In the genomic region with DNA sequence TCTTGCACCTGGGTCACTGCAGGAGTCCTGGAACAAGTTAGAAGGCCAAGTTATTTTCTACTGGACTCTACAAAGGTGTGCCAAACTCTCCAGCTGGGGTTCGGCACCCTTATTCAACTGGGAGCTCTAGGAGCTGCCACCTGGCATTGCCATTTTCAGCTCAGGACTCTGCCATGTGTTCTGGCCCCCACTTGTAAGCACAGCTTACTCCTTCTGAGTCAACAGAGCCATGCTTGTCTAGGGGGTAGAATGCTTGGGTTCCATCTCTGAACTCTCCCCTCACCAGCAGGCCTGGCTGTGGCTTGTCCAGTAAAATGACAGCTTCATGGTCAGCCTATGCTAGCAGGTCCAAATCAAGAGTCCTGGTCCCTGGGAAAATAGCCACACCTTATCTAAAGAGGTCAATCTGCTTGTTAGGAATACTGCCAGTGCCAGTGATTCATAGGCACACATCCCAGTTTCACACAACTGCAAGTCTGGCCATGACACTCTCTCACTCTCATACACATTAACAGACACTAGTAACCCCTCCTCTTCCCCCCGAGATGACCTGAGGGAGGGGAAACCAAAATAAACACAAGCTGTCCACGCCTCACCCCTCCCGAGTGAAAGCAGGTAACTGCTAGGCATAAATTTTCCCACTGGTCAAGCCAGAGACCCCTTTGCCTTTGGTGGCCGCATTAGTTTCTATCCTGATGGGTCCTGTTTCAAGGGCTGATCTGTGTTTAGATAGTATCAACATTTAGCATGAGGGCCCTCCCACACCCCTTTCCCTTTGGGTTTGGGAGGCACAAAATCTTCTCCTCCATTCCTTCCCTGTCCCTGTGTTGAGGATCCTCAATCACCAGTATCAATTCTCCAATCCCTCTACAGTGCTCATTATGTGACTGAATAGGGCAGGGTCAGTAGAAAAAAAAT, we compare ENCODE assay signal across 2 cellular contexts.
A peak's percentile ranks its signal among the peaks of the same experiment; 100 is the strongest.
TF ChIP-seq lines count a peak whose summit lies in the region.

No MANE protein-coding gene starts in this region.

TF ChIP-seq in HepG2, 621 proteins besides CTCF, POLR2A, EP300 and RAD21 (continued from another document and continues in another):
- peak; percentile 35; the same call in 1 of the 2 replicates for TF ChIP-seq YEATS4 (CRISPR knock-in tag; IDR thresholded peaks at IDR 0.05; ENCODE audit: borderline replicate concordance)
- no peak for TF ChIP-seq HDAC6 (IDR thresholded peaks at IDR 0.05; ENCODE audit: low read depth, low read length)
- TF ChIP-seq SNAPC2 (CRISPR knock-in tag; IDR thresholded peaks at IDR 0.05), result 0 out of 2 replicates have a peak, but pooled peaks have one; percentile 44
- TF ChIP-seq ZNF75D (CRISPR knock-in tag; IDR thresholded peaks at IDR 0.05; ENCODE audit: borderline replicate concordance), result no peak
- no peak for TF ChIP-seq IKZF1 (IDR thresholded peaks at IDR 0.05)
- TF ChIP-seq ZNF580 (CRISPR knock-in tag; IDR thresholded peaks at IDR 0.05; ENCODE audit: borderline replicate concordance, low read depth), result peak; percentile 93; the same call in 1 of the 2 replicates
- TF ChIP-seq TAF15 (IDR thresholded peaks at IDR 0.05; ENCODE audit: low read depth, low read length, poor library complexity, severe bottlenecking), result no peak
- TF ChIP-seq ZNF138 (CRISPR knock-in tag; IDR thresholded peaks at IDR 0.05; ENCODE audit: low read depth), result no peak; the same call in 1 of the 2 replicates
- TF ChIP-seq, protein P1, sequence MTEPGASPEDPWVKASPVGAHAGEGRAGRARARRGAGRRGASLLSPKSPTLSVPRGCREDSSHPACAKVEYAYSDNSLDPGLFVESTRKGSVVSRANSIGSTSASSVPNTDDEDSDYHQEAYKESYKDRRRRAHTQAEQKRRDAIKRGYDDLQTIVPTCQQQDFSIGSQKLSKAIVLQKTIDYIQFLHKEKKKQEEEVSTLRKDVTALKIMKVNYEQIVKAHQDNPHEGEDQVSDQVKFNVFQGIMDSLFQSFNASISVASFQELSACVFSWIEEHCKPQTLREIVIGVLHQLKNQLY (CRISPR knock-in tag; IDR thresholded peaks at IDR 0.05), result peak; percentile 72; the same call in 1 of the 2 replicates
- no peak; the same call in 1 of the 2 replicates for TF ChIP-seq MYNN (CRISPR knock-in tag; IDR thresholded peaks at IDR 0.05; ENCODE audit: low read depth)
- TF ChIP-seq ZSCAN25 (CRISPR knock-in tag; IDR thresholded peaks at IDR 0.05), result peak; percentile 100
- TF ChIP-seq, protein P2, sequence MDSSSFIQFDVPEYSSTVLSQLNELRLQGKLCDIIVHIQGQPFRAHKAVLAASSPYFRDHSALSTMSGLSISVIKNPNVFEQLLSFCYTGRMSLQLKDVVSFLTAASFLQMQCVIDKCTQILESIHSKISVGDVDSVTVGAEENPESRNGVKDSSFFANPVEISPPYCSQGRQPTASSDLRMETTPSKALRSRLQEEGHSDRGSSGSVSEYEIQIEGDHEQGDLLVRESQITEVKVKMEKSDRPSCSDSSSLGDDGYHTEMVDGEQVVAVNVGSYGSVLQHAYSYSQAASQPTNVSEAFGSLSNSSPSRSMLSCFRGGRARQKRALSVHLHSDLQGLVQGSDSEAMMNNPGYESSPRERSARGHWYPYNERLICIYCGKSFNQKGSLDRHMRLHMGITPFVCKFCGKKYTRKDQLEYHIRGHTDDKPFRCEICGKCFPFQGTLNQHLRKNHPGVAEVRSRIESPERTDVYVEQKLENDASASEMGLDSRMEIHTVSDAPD (CRISPR knock-in tag; IDR thresholded peaks at IDR 0.05), result peak; percentile 98
- peak; percentile 88; the same call in 1 of the 2 replicates for TF ChIP-seq HOXD1 (CRISPR knock-in tag; IDR thresholded peaks at IDR 0.05)
- peak; percentile 54; the same call in 1 of the 2 replicates for TF ChIP-seq HMGXB3 (CRISPR knock-in tag; IDR thresholded peaks at IDR 0.05; ENCODE audit: borderline replicate concordance)
- TF ChIP-seq ARNT (IDR thresholded peaks at IDR 0.05), result no peak
- no peak for TF ChIP-seq HOXA7 (CRISPR knock-in tag; IDR thresholded peaks at IDR 0.05)
- 0 out of 2 replicates have a peak, but pooled peaks have one; percentile 10 for TF ChIP-seq ZNF674 (CRISPR knock-in tag; IDR thresholded peaks at IDR 0.05; ENCODE audit: low read depth)
- TF ChIP-seq THYN1 (CRISPR knock-in tag; IDR thresholded peaks at IDR 0.05; ENCODE audit: borderline replicate concordance, low read depth), result no peak
- no peak; the same call in 1 of the 2 replicates for TF ChIP-seq JUNB (CRISPR knock-in tag; IDR thresholded peaks at IDR 0.05; ENCODE audit: borderline replicate concordance)
- TF ChIP-seq ZKSCAN1 (IDR thresholded peaks at IDR 0.05; ENCODE audit: low read length), result no peak

TF ChIP-seq in SK-N-SH, 30 proteins besides CTCF, POLR2A, EP300 and RAD21 (continued from another document):
- TF ChIP-seq, protein P3, sequence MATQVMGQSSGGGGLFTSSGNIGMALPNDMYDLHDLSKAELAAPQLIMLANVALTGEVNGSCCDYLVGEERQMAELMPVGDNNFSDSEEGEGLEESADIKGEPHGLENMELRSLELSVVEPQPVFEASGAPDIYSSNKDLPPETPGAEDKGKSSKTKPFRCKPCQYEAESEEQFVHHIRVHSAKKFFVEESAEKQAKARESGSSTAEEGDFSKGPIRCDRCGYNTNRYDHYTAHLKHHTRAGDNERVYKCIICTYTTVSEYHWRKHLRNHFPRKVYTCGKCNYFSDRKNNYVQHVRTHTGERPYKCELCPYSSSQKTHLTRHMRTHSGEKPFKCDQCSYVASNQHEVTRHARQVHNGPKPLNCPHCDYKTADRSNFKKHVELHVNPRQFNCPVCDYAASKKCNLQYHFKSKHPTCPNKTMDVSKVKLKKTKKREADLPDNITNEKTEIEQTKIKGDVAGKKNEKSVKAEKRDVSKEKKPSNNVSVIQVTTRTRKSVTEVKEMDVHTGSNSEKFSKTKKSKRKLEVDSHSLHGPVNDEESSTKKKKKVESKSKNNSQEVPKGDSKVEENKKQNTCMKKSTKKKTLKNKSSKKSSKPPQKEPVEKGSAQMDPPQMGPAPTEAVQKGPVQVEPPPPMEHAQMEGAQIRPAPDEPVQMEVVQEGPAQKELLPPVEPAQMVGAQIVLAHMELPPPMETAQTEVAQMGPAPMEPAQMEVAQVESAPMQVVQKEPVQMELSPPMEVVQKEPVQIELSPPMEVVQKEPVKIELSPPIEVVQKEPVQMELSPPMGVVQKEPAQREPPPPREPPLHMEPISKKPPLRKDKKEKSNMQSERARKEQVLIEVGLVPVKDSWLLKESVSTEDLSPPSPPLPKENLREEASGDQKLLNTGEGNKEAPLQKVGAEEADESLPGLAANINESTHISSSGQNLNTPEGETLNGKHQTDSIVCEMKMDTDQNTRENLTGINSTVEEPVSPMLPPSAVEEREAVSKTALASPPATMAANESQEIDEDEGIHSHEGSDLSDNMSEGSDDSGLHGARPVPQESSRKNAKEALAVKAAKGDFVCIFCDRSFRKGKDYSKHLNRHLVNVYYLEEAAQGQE (IDR thresholded peaks at IDR 0.05; ENCODE audit: low read depth, low read length), result no peak
- TF ChIP-seq EZH2phosphoT487 (IDR thresholded peaks at IDR 0.05; ENCODE audit: borderline replicate concordance, low read depth) (no peak), PBX3 (IDR thresholded peaks at IDR 0.05) (no peak), FOSL2 (IDR thresholded peaks at IDR 0.05; ENCODE audit: borderline replicate concordance, low read depth) (no peak), MEF2A (IDR thresholded peaks at IDR 0.05; ENCODE audit: borderline replicate concordance, low read depth) (no peak), GATA2 (CRISPR knock-in tag; IDR thresholded peaks at IDR 0.05) (no peak), POLR2AphosphoS5 (IDR thresholded peaks at IDR 0.05; ENCODE audit: low read depth, low read length) (no peak), ELF1 (IDR thresholded peaks at IDR 0.05) (no peak), SIN3A (IDR thresholded peaks at IDR 0.05; ENCODE audit: borderline replicate concordance, low read depth, low read length) (no peak), JUND (IDR thresholded peaks at IDR 0.05) (no peak), ZBTB33 (IDR thresholded peaks at IDR 0.05; ENCODE audit: borderline replicate concordance, low read depth) (no peak), MXI1 (IDR thresholded peaks at IDR 0.05; ENCODE audit: low read depth, low read length) (no peak), TCF12 (IDR thresholded peaks at IDR 0.05) (no peak), TEAD4 (IDR thresholded peaks at IDR 0.05; ENCODE audit: borderline replicate concordance, insufficient read depth) (no peak)
- TF ChIP-seq, protein P4, sequence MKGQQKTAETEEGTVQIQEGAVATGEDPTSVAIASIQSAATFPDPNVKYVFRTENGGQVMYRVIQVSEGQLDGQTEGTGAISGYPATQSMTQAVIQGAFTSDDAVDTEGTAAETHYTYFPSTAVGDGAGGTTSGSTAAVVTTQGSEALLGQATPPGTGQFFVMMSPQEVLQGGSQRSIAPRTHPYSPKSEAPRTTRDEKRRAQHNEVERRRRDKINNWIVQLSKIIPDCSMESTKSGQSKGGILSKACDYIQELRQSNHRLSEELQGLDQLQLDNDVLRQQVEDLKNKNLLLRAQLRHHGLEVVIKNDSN (IDR thresholded peaks at IDR 0.05; ENCODE audit: borderline replicate concordance, low read depth), result no peak
- TF ChIP-seq, protein P5, sequence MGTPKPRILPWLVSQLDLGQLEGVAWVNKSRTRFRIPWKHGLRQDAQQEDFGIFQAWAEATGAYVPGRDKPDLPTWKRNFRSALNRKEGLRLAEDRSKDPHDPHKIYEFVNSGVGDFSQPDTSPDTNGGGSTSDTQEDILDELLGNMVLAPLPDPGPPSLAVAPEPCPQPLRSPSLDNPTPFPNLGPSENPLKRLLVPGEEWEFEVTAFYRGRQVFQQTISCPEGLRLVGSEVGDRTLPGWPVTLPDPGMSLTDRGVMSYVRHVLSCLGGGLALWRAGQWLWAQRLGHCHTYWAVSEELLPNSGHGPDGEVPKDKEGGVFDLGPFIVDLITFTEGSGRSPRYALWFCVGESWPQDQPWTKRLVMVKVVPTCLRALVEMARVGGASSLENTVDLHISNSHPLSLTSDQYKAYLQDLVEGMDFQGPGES (IDR thresholded peaks at IDR 0.05; ENCODE audit: low read depth, low read length), result no peak
- TF ChIP-seq, protein P6, sequence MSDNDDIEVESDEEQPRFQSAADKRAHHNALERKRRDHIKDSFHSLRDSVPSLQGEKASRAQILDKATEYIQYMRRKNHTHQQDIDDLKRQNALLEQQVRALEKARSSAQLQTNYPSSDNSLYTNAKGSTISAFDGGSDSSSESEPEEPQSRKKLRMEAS (IDR thresholded peaks at IDR 0.05; ENCODE audit: low read depth), result no peak
